Comparison of ENCODE assay signal across 22 cellular contexts in genomic region chr11:72594493-72595291, GRCh38.
"Had no signal": no experiment of that assay in that cellular context is flagged by ENCODE, and none has a peak within 500 bp of the region (broad histone marks: within the 10 kb centered on the region; RNA-seq: fewer than 3 reads in every experiment).

No MANE protein-coding gene starts in this region.

- H3K27me3 ChIP-seq: vagina had no signal

- H3K4me3 Mint-ChIP-seq: activated naive CD4-positive, alpha-beta T cell treated with anti-CD3 and anti-CD28 coated beads for 36 hours; activated naive CD8-positive, alpha-beta T cell treated with anti-CD3 and anti-CD28 coated beads, Interleukin-2, amount 10 ng/mL, durations not matched to agents 7 days and 5 days; nephron progenitor cell; stimulated activated naive B cell treated with anti-CD40 and anti-IgM and Interleukin-4, amounts not matched to agents 10 μg/mL and 1 μg/mL and 100 μg/mL, for 72 hours; type B pancreatic cell had no signal

- H3K27ac ChIP-seq: cardiac muscle cell, esophagus muscularis mucosa, thoracic aorta, vagina had no signal

- H3K27ac Mint-ChIP-seq: activated naive CD4-positive, alpha-beta T cell treated with anti-CD3 and anti-CD28 coated beads for 36 hours; activated naive CD8-positive, alpha-beta T cell treated with anti-CD3 and anti-CD28 coated beads, Interleukin-2, amount 10 ng/mL, durations not matched to agents 7 days and 5 days; nephron progenitor cell; stimulated activated naive B cell treated with anti-CD40 and anti-IgM and Interleukin-4, amounts not matched to agents 10 μg/mL and 1 μg/mL and 100 μg/mL, for 72 hours; type B pancreatic cell had no signal

- H3K36me3 ChIP-seq: cardiac muscle cell, thoracic aorta, vagina had no signal

- H3K9me3 Mint-ChIP-seq: activated naive CD4-positive, alpha-beta T cell treated with anti-CD3 and anti-CD28 coated beads for 36 hours; activated naive CD8-positive, alpha-beta T cell treated with anti-CD3 and anti-CD28 coated beads, Interleukin-2, amount 10 ng/mL, durations not matched to agents 7 days and 5 days; nephron progenitor cell; stimulated activated naive B cell treated with anti-CD40 and anti-IgM and Interleukin-4, amounts not matched to agents 10 μg/mL and 1 μg/mL and 100 μg/mL, for 72 hours; type B pancreatic cell had no signal

- DNase-seq: activated CD4-positive, alpha-beta T cell treated with anti-CD3 and anti-CD28 coated beads for 4 hours; activated CD4-positive, alpha-beta T cell treated with anti-CD3 and anti-CD28 coated beads, Interleukin-2, amount 50 U/mL, for 48 hours; activated CD4-positive, CD25-positive, alpha-beta regulatory T cell; activated effector memory CD4-positive, alpha-beta T cell treated with Interleukin-2 at 50 U/mL for 16 hours; activated naive CD4-positive, alpha-beta T cell treated with anti-CD3 and anti-CD28 coated beads for 36 hours; activated naive CD8-positive, alpha-beta T cell treated with anti-CD3 and anti-CD28 coated beads, Interleukin-2, amount 10 ng/mL, durations not matched to agents 7 days and 5 days; activated T-cell treated with anti-CD3 and anti-CD28 coated beads, Interleukin-2, amount 50 U/mL, for 48 hours; amniotic stem cell; dermis blood vessel endothelial cell; effector memory CD4-positive, alpha-beta T cell; head of caudate nucleus; hypothalamus; nephron progenitor cell; stimulated activated CD4-positive, alpha-beta T cell treated with anti-CD3 and anti-CD28 coated beads, Interleukin-2, amount 100 ng/mL, for 48 hours; stimulated activated CD8-positive, alpha-beta memory T cell treated with anti-CD3 and anti-CD28 coated beads, Interleukin-4, amount 100 ng/mL, for 48 hours; stimulated activated naive B cell treated with anti-CD40 and anti-IgM and Interleukin-4, amounts not matched to agents 10 μg/mL and 1 μg/mL and 100 μg/mL, for 72 hours; T1000 had no signal

- H3K4me3 ChIP-seq: cardiac muscle cell, esophagus muscularis mucosa, thoracic aorta, vagina had no signal

- ATAC-seq: stimulated activated naive B cell treated with anti-CD40 and anti-IgM and Interleukin-4, amounts not matched to agents 10 μg/mL and 1 μg/mL and 100 μg/mL, for 72 hours had no signal

- H3K36me3 Mint-ChIP-seq: activated naive CD8-positive, alpha-beta T cell treated with anti-CD3 and anti-CD28 coated beads, Interleukin-2, amount 10 ng/mL, durations not matched to agents 7 days and 5 days; stimulated activated naive B cell treated with anti-CD40 and anti-IgM and Interleukin-4, amounts not matched to agents 10 μg/mL and 1 μg/mL and 100 μg/mL, for 72 hours; type B pancreatic cell had no signal

- H3K9me3 ChIP-seq: esophagus muscularis mucosa, thoracic aorta, vagina had no signal
